ENCODE assay signal across 8 cellular contexts in the genomic region with DNA sequence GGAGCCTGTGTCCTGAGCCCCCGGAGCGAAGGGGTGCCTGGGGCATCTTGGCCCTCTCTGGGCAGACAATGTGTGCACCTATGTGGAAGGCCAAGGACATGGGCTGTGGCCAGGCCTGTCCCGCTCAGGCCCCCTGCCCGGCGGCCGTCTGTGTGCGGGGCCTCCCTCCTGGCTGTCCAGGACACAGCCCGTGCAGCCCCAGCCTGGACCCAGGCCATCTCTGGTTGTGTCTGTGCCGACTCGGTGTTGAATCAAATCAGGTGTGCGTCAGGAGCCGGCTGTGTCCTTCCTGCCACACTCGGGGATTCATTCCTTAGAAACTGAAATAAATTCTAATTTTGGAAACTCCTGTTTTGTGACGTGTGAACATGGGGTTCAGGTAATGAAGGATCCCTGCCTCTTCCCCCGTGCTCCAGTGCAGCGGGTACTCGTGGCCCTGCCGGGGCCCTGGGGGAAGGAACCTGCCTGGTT. TPM values are rescaled to one million over a fixed set of nuclear protein-coding genes. Genes with fewer than 3 reads are reported as not detected.
DNase-seq lines count a peak whose midpoint lies in the region; ATAC-seq and TF ChIP-seq lines count a peak whose summit lies in the region.

No MANE protein-coding gene starts in this region.

- H3K27ac Mint-ChIP-seq in glutamatergic neuron (ENCODE audit: unreplicated experiment), result no peak overlapping the region
- peak overlapping the region; percentile 43 for H3K27ac Mint-ChIP-seq in stimulated activated effector memory CD8-positive, alpha-beta T cell treated with anti-CD3 and anti-CD28 coated beads, Interleukin-12 subunit alpha, Interleukin-12 subunit beta, amount 100 ng/mL, for 72 hours

- H3K27me3 ChIP-seq in WERI-Rb-1 (ENCODE audit: insufficient read depth, low read depth, severe bottlenecking), result no peaks in the 10 kb centered on the region

- TF ChIP-seq CTCF in WERI-Rb-1 (IDR thresholded peaks at IDR 0.05; ENCODE audit: low read depth, low read length) (no peak), glutamatergic neuron (IDR thresholded peaks at IDR 0.05; ENCODE audit: partially characterized antibody, unreplicated experiment) (no peak)

- no peak overlapping the region for H3K4me3 ChIP-seq in WERI-Rb-1 (ENCODE audit: low read depth, low read length)

- no peaks in the 10 kb centered on the region for H3K27me3 Mint-ChIP-seq in activated T-cell treated with anti-CD3 and anti-CD28 coated beads, Interleukin-2, amount 50 U/mL, for 4 hours (ENCODE audit: low read depth)
- H3K27me3 Mint-ChIP-seq in glutamatergic neuron (ENCODE audit: unreplicated experiment), result peaks cover 10% of the 10 kb centered on the region

- H3K4me1 Mint-ChIP-seq in activated T-cell treated with anti-CD3 and anti-CD28 coated beads, Interleukin-2, amount 50 U/mL, for 4 hours (ENCODE audit: low read depth), result peaks cover 18% of the 10 kb centered on the region
- H3K4me1 Mint-ChIP-seq in glutamatergic neuron (ENCODE audit: low read depth, unreplicated experiment), result peaks cover 8% of the 10 kb centered on the region
- peaks cover 27% of the 10 kb centered on the region for H3K4me1 Mint-ChIP-seq in stimulated activated effector memory CD8-positive, alpha-beta T cell treated with anti-CD3 and anti-CD28 coated beads, Interleukin-12 subunit alpha, Interleukin-12 subunit beta, amount 100 ng/mL, for 72 hours

- H3K9me3 Mint-ChIP-seq in activated T-cell treated with anti-CD3 and anti-CD28 coated beads, Interleukin-2, amount 50 U/mL, for 4 hours, result no peaks in the 10 kb centered on the region
- peaks cover 10% of the 10 kb centered on the region for H3K9me3 Mint-ChIP-seq in glutamatergic neuron (ENCODE audit: unreplicated experiment)
- no peaks in the 10 kb centered on the region for H3K9me3 Mint-ChIP-seq in stimulated activated effector memory CD8-positive, alpha-beta T cell treated with anti-CD3 and anti-CD28 coated beads, Interleukin-12 subunit alpha, Interleukin-12 subunit beta, amount 100 ng/mL, for 72 hours

- peak overlapping the region; percentile 87 for H3K27ac ChIP-seq in WERI-Rb-1

- no peak for ATAC-seq in activated T-cell treated with anti-CD3 and anti-CD28 coated beads, Interleukin-2, amount 50 U/mL, for 4 hours
- ATAC-seq in stimulated activated effector memory CD8-positive, alpha-beta T cell treated with anti-CD3 and anti-CD28 coated beads, Interleukin-12 subunit alpha, Interleukin-12 subunit beta, amount 100 ng/mL, for 72 hours, result no peak
- ATAC-seq in HG03439 (IDR thresholded peaks at IDR 0.05; ENCODE audit: unreplicated experiment), result no peak

- peaks cover 7% of the 10 kb centered on the region for H3K36me3 Mint-ChIP-seq in activated T-cell treated with anti-CD3 and anti-CD28 coated beads, Interleukin-2, amount 50 U/mL, for 4 hours (ENCODE audit: insufficient read depth)
- H3K36me3 Mint-ChIP-seq in glutamatergic neuron (ENCODE audit: unreplicated experiment), result peaks cover 10% of the 10 kb centered on the region
- H3K36me3 Mint-ChIP-seq in stimulated activated effector memory CD8-positive, alpha-beta T cell treated with anti-CD3 and anti-CD28 coated beads, Interleukin-12 subunit alpha, Interleukin-12 subunit beta, amount 100 ng/mL, for 72 hours, result peaks cover 73% of the 10 kb centered on the region

- no peaks in the 10 kb centered on the region for H3K9me3 ChIP-seq in WERI-Rb-1 (ENCODE audit: severe bottlenecking)

- DNase-seq in activated T-cell treated with anti-CD3 and anti-CD28 coated beads, Interleukin-2, amount 50 U/mL, for 4 hours, result no peak
- no peak for DNase-seq in activated T-cell treated with anti-CD3 and anti-CD28 coated beads, Interleukin-2, amount 50 U/mL, for 1 hour
- DNase-seq in WERI-Rb-1 (no peak), glutamatergic neuron (no peak), NCI-H69 (lab: John Stamatoyannopoulos, UW) (no peak), DMS153 treated with DMSO at 0.1 percent for 48 hours (lab: John Stamatoyannopoulos, UW; ENCODE audit: unreplicated experiment) (no peak)
- DNase-seq in stimulated activated effector memory CD8-positive, alpha-beta T cell treated with anti-CD3 and anti-CD28 coated beads, Interleukin-12 subunit alpha, Interleukin-12 subunit beta, amount 100 ng/mL, for 72 hours (ENCODE audit: low spot score in 2 of 2), result no peak

- H3K4me3 Mint-ChIP-seq in activated T-cell treated with anti-CD3 and anti-CD28 coated beads, Interleukin-2, amount 50 U/mL, for 4 hours, result peak overlapping the region; percentile 70
- peak overlapping the region; percentile 74 for H3K4me3 Mint-ChIP-seq in glutamatergic neuron (ENCODE audit: unreplicated experiment)
- peak overlapping the region; percentile 67 for H3K4me3 Mint-ChIP-seq in stimulated activated effector memory CD8-positive, alpha-beta T cell treated with anti-CD3 and anti-CD28 coated beads, Interleukin-12 subunit alpha, Interleukin-12 subunit beta, amount 100 ng/mL, for 72 hours

- H3K36me3 ChIP-seq in WERI-Rb-1, result peaks cover 51% of the 10 kb centered on the region

RNA-seq across cellular contexts. Expression of a gene that starts 1.5 kb away (rescaled TPM):
- total RNA-seq in activated T-cell treated with anti-CD3 and anti-CD28 coated beads, Interleukin-2, amount 50 U/mL, for 4 hours, result 10 to 100 TPM; 24.4 to 27.9 (median 26.9) TPM
- total RNA-seq in glutamatergic neuron (ENCODE audit: unreplicated experiment), result 23.9 TPM

RNA-seq across cellular contexts. Expression of a gene that starts 13.6 kb away (rescaled TPM):
- 10 to 100 TPM; 91.3 to 95.0 (median 93.4) TPM for total RNA-seq in activated T-cell treated with anti-CD3 and anti-CD28 coated beads, Interleukin-2, amount 50 U/mL, for 4 hours
- total RNA-seq in glutamatergic neuron (ENCODE audit: unreplicated experiment), result 31.3 TPM

RNA-seq across cellular contexts. Expression of a gene that starts 28.8 kb away (rescaled TPM):
- total RNA-seq in activated T-cell treated with anti-CD3 and anti-CD28 coated beads, Interleukin-2, amount 50 U/mL, for 4 hours, result 1 to 10 TPM; 1.1 to 2.9 (median 1.4) TPM
- 1.8 TPM for total RNA-seq in glutamatergic neuron (ENCODE audit: unreplicated experiment)

RNA-seq across cellular contexts. Expression of a gene that starts 45.5 kb away (rescaled TPM):
- 10 to 100 TPM; 44.5 to 50.6 (median 48.3) TPM for total RNA-seq in activated T-cell treated with anti-CD3 and anti-CD28 coated beads, Interleukin-2, amount 50 U/mL, for 4 hours
- 51.0 TPM for total RNA-seq in glutamatergic neuron (ENCODE audit: unreplicated experiment)

RNA-seq across cellular contexts. Expression of a gene that starts 51.8 kb away (rescaled TPM):
- total RNA-seq in activated T-cell treated with anti-CD3 and anti-CD28 coated beads, Interleukin-2, amount 50 U/mL, for 4 hours, result 10 to 100 TPM; 45.1 to 50.6 (median 48.2) TPM
- 88.2 TPM for total RNA-seq in glutamatergic neuron (ENCODE audit: unreplicated experiment)
